Comparison of ENCODE assay signal across 8 cellular contexts in genomic region chr4:8537041-8537461, GRCh38. TPM values are rescaled to one million over a fixed set of nuclear protein-coding genes. Genes with fewer than 3 reads are reported as not detected.
DNase-seq lines count a peak whose midpoint lies in the region; ATAC-seq lines count a peak whose summit lies in the region.

No MANE protein-coding gene starts in this region.

- in situ Hi-C loops in HAP-1 (cut with MboI; ENCODE audit: low sequenced_read_pairs), result no loop called here

- no peaks in the 10 kb centered on the region for H3K4me1 ChIP-seq in HAP-1

- H3K36me3 ChIP-seq in HAP-1 (replicated peaks), result no peaks in the 10 kb centered on the region

- no peaks in the 10 kb centered on the region for H3K27me3 ChIP-seq in HAP-1 (ENCODE audit: low read depth)

- no peak overlapping the region for H3K4me3 ChIP-seq in HAP-1

- DNase-seq in DMS53 (lab: John Stamatoyannopoulos, UW) (peak; percentile 89), HT-29 (ENCODE audit: low spot score) (peak; percentile 75), astrocyte of the hippocampus (ENCODE audit: low read depth, low spot score) (peak; percentile 80), lung microvascular endothelial cell (ENCODE audit: low read depth in 2 of 2) (peak; percentile 87 to 97), HAP-1 (ENCODE audit: low spot score in 2 of 2) (no peak), islet precursor cell (no peak)
- DNase-seq in central memory CD4-positive, alpha-beta T cell, result no peak

- H3K9me3 ChIP-seq in HAP-1, result peaks cover 2% of the 10 kb centered on the region; the same call in 1 of the 2 replicates

- ATAC-seq in GM21619 (IDR thresholded peaks at IDR 0.05; ENCODE audit: unreplicated experiment), result no peak

RNA-seq across cellular contexts. Expression of gene GPR78, which starts 43.1 kb away (rescaled TPM):
- total RNA-seq in HT-29 (2014; rRNA removed; shearing (Covaris generic)), result not detected in 2 replicates
- total RNA-seq in lung microvascular endothelial cell, result not detected in 2 replicates

RNA-seq across cellular contexts. Expression of gene CPZ, which starts 55.5 kb away (rescaled TPM):
- not detected in 2 replicates for total RNA-seq in HT-29 (2014; rRNA removed; shearing (Covaris generic))
- not detected in 2 replicates for total RNA-seq in lung microvascular endothelial cell

Comparison
In these comparisons a context has a peak if more than half of its experiments do, and no peak if none do; other contexts are left out.
1. DNase-seq: peak in DMS53 (single experiment), HT-29 (single experiment), astrocyte of the hippocampus (single experiment) and lung microvascular endothelial cell (2 of 2); none in HAP-1 (0 of 2), islet precursor cell (single experiment) and central memory CD4-positive, alpha-beta T cell (single experiment).